10 cellular contexts compared by ENCODE assay signal in the genomic region with DNA sequence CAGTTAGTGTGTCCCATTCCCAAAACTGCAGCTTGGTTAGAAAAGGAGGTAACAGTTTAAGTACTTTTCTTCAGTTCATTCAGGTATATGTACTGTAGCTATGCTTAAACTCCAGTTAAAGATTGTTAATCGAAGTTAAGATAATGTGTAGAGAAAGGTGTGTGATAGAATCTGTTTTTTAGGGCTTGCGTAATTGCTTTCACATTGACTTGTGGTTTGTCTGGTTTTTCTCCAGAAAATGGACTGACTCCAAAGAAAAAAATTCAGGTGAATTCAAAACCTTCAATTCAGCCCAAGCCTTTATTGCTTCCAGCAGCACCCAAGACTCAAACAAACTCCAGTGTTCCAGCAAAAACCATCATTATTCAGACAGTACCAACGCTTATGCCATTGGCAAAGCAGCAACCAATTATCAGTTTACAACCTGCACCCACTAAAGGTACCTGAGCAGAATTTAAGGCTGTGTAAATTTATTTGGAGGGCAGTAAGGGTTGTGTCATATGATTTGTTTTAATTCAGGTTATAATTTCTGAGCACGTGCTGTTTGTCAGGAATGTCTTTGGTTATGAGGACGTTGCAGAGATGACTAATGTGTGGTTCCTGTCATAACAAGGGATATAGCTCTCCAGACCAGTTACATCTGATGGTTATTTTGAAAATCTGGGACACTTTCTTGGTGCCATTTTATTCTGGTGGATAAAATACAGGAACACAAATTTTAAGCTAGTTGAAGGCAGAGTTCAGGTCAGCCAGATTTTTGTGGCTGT. TPM values are rescaled to one million over a fixed set of nuclear protein-coding genes. Genes with fewer than 3 reads are reported as not detected.
A peak's percentile ranks its signal among the peaks of the same experiment; 100 is the strongest.
DNase-seq lines count a peak whose midpoint lies in the region; ATAC-seq and TF ChIP-seq lines count a peak whose summit lies in the region.
"Had no signal": no experiment of that assay in that cellular context is flagged by ENCODE, and none has a peak within 500 bp of the region (broad histone marks: within the 10 kb centered on the region; RNA-seq: fewer than 3 reads in every experiment).

No MANE protein-coding gene starts in this region.

- no peak for ATAC-seq in GM19467 (IDR thresholded peaks at IDR 0.05; ENCODE audit: unreplicated experiment)

- TF ChIP-seq CTCF in cardiac muscle cell (IDR thresholded peaks at IDR 0.05; ENCODE audit: low read depth, low read length), result no peak
- no peak for TF ChIP-seq CTCF in right atrium auricular region (IDR thresholded peaks at IDR 0.05)

- H3K27me3 ChIP-seq in cardiac muscle cell, result no peaks in the 10 kb centered on the region
- no peaks in the 10 kb centered on the region for H3K27me3 ChIP-seq in right atrium auricular region
- H3K27me3 ChIP-seq: testis had no signal

- no peak for TF ChIP-seq POLR2A in erythroblast (IDR thresholded peaks at IDR 0.05; ENCODE audit: low read length)

- H3K4me1 ChIP-seq in cardiac muscle cell (ENCODE audit: low read depth), result peaks cover 19% of the 10 kb centered on the region
- H3K4me1 ChIP-seq in right atrium auricular region, result no peaks in the 10 kb centered on the region
- H3K4me1 ChIP-seq: testis had no signal

- H3K9me3 ChIP-seq in cardiac muscle cell (ENCODE audit: low read depth) (no peaks in the 10 kb centered on the region), right atrium auricular region (no peaks in the 10 kb centered on the region)
- H3K9me3 ChIP-seq: testis had no signal

- H3K27ac ChIP-seq in cardiac muscle cell (peak overlapping the region; percentile 97), right atrium auricular region (no peak overlapping the region)
- H3K27ac ChIP-seq: testis had no signal

- H3K36me3 ChIP-seq in cardiac muscle cell (peaks cover 4% of the 10 kb centered on the region), right atrium auricular region (peaks cover 43% of the 10 kb centered on the region)

- H3K4me3 ChIP-seq in cardiac muscle cell, result no peak overlapping the region
- no peak overlapping the region for H3K4me3 ChIP-seq in right atrium auricular region
- H3K4me3 ChIP-seq: testis had no signal

- DNase-seq in cardiac muscle cell (ENCODE audit: low read depth in 1 of 2, low spot score in 1 of 2), result peak in 1 of 2 donors; percentile 37
- DNase-seq in right atrium auricular region (ENCODE audit: low spot score), result no peak
- peak; percentile 16 for DNase-seq in astrocyte of the hippocampus (ENCODE audit: low read depth, low spot score)
- peak; percentile 10 for DNase-seq in glomerular visceral epithelial cell (ENCODE audit: extremely low spot score)
- no peak for DNase-seq in erythroblast (lab: John Stamatoyannopoulos, UW)
- no peak for DNase-seq in GM19240 (ENCODE audit: insufficient read length, low spot score)
- no peak for DNase-seq in NCI-H526 treated with DMSO at 0.1 percent for 48 hours (lab: John Stamatoyannopoulos, UW)
- DNase-seq: activated naive CD8-positive, alpha-beta T cell treated with anti-CD3 and anti-CD28 coated beads, Interleukin-2, amount 10 ng/mL, durations not matched to agents 7 days and 5 days; testis had no signal

RNA-seq across cellular contexts. Expression of a gene that starts 26.0 kb away (rescaled TPM):
- total RNA-seq in cardiac muscle cell, result 18.0 and 18.1 TPM in 2 replicates
- 14.6 and 15.6 TPM in 2 replicates for polyA plus RNA-seq in cardiac muscle cell
- total RNA-seq in right atrium auricular region, result 10 to 100 TPM; 17.9 to 19.9 TPM

RNA-seq across cellular contexts. Expression of a gene that starts 42.5 kb away (rescaled TPM):
- total RNA-seq in cardiac muscle cell (40.0 and 60.5 TPM in 2 replicates), right atrium auricular region (10 to 100 TPM; 10.4 to 11.0 TPM)
- 63.1 and 65.7 TPM in 2 replicates for polyA plus RNA-seq in cardiac muscle cell

Comparison
In these comparisons a context has a peak if more than half of its experiments do, and no peak if none do; other contexts are left out.
1. DNase-seq: peak in astrocyte of the hippocampus (single experiment) and glomerular visceral epithelial cell (single experiment); none in right atrium auricular region (single experiment), erythroblast (0 of 2), GM19240 (single experiment) and NCI-H526 treated with DMSO at 0.1 percent for 48 hours (single experiment).